ENCODE assay signal across 9 cellular contexts in the genomic region with DNA sequence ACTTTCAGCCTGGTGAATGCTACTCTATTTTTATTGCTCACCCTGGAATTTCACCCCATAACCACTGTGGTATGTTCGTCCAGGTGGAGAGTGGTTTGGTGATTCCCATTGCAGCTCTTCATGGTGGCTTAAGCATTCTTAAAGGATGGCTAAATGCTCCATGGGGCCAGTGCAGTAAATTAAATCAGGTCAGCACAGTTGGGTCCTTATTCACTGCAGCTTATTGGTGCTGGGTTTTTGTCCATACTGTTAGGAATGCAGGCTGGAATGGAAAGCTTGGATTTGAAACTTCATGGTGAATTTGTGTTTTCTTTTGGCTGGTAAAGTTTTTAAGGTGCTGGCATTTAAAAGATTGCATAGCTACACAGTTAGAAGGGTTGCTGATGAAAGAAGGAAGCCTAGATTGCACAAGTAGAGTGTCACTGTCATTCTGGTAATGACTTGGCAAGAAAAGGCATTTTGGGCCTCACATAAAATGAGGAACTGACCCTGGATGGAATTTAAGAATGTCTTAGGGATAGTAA. TPM values are rescaled to one million over a fixed set of nuclear protein-coding genes. Genes with fewer than 3 reads are reported as not detected.
DNase-seq lines count a peak whose midpoint lies in the region; ATAC-seq and TF ChIP-seq lines count a peak whose summit lies in the region.
"Had no signal": no experiment of that assay in that cellular context is flagged by ENCODE, and none has a peak within 500 bp of the region (broad histone marks: within the 10 kb centered on the region; RNA-seq: fewer than 3 reads in every experiment).

No MANE protein-coding gene starts in this region.

- H3K79me2 ChIP-seq in trophoblast cell (ENCODE audit: control insufficient read depth, insufficient read depth, low read length, poor library complexity): peaks cover 2% of the 10 kb centered on the region

- no peak overlapping the region for H3K23ac ChIP-seq in trophoblast cell (ENCODE audit: low read length)

- DNase-seq in BE2C: no peak
- peak; percentile 68 for DNase-seq in HT1080 (ENCODE audit: low read depth)
- peak; percentile 81 for DNase-seq in brain microvascular endothelial cell
- peak in 1 of 2 donors; percentile 45 for DNase-seq in trophoblast cell
- no peak for DNase-seq in central memory CD4-positive, alpha-beta T cell
- DNase-seq in NCI-H1417 treated with DMSO at 0.1 percent for 48 hours (lab: John Stamatoyannopoulos, UW): no peak

- no peaks in the 10 kb centered on the region for H3K9me3 ChIP-seq in BE2C
- no peaks in the 10 kb centered on the region for H3K9me3 ChIP-seq in trophoblast cell (ENCODE audit: insufficient read depth, low read depth, low read length)

- H3K18ac ChIP-seq in trophoblast cell (ENCODE audit: low read length): no peak overlapping the region

- peaks cover 3% of the 10 kb centered on the region for H3K36me3 ChIP-seq in BE2C
- no peaks in the 10 kb centered on the region for H3K36me3 ChIP-seq in brain microvascular endothelial cell (replicated peaks)
- H3K36me3 ChIP-seq in trophoblast cell (ENCODE audit: control insufficient read depth in 1 of 2, insufficient read depth in 2 of 2, low read length in 2 of 2): peaks cover 0 to 5% of the 10 kb centered on the region in 2 experiments
- H3K36me3 ChIP-seq: cardiac muscle cell had no signal

- no peaks in the 10 kb centered on the region for H3K79me1 ChIP-seq in trophoblast cell (ENCODE audit: low read length)

- no peak overlapping the region for H2BK12ac ChIP-seq in trophoblast cell (ENCODE audit: low read length)

- H4K12ac ChIP-seq in trophoblast cell (ENCODE audit: low read depth, low read length): no peak overlapping the region

- H2BK5ac ChIP-seq in trophoblast cell (ENCODE audit: low read depth, low read length, poor library complexity): no peak overlapping the region

- H3K27me3 ChIP-seq in BE2C (no peaks in the 10 kb centered on the region), brain microvascular endothelial cell (replicated peaks) (no peaks in the 10 kb centered on the region), trophoblast cell (ENCODE audit: insufficient read depth, low read length) (no peaks in the 10 kb centered on the region)
- H3K27me3 ChIP-seq: cardiac muscle cell had no signal

- ATAC-seq in GM21390 (IDR thresholded peaks at IDR 0.05; ENCODE audit: unreplicated experiment): peak; percentile 93
- ATAC-seq in HG03108 (IDR thresholded peaks at IDR 0.05; ENCODE audit: unreplicated experiment): no peak

- H3K9ac ChIP-seq in trophoblast cell (ENCODE audit: low read length): no peak overlapping the region

- H2AFZ ChIP-seq in trophoblast cell (ENCODE audit: insufficient read depth, low read length, poor library complexity): no peak overlapping the region

- in situ Hi-C loops in brain microvascular endothelial cell (cut with HindIII; ENCODE audit: low pct_ligation_motif_present, low sequenced_read_pairs): no loop called here

- H4K8ac ChIP-seq in trophoblast cell (ENCODE audit: low read depth, low read length): no peak overlapping the region

- H3K4me3 ChIP-seq in BE2C (ENCODE audit: low read depth, low read length) (peak overlapping the region; percentile 28), brain microvascular endothelial cell (ENCODE audit: low read depth, low read length) (no peak overlapping the region), trophoblast cell (ENCODE audit: low read depth, low read length) (no peak overlapping the region)
- H3K4me3 ChIP-seq: cardiac muscle cell had no signal

- H2BK120ac ChIP-seq in trophoblast cell (ENCODE audit: insufficient read depth, low read length, poor library complexity): no peak overlapping the region

- H3K4ac ChIP-seq in trophoblast cell (ENCODE audit: low read depth, low read length): peak overlapping the region; percentile 83

- H3K4me1 ChIP-seq in BE2C: peaks cover 46% of the 10 kb centered on the region
- H3K4me1 ChIP-seq in trophoblast cell (ENCODE audit: control insufficient read depth in 1 of 2, insufficient read depth in 2 of 2, low read length in 2 of 2): peaks cover 4 to 7% of the 10 kb centered on the region in 2 experiments

- no peak overlapping the region for H4K91ac ChIP-seq in trophoblast cell (ENCODE audit: low read depth, low read length)

- H3K27ac ChIP-seq in brain microvascular endothelial cell: peak overlapping the region; percentile 9
- H3K27ac ChIP-seq in trophoblast cell (ENCODE audit: low read depth, low read length): no peak overlapping the region
- H3K27ac ChIP-seq: cardiac muscle cell had no signal

- TF ChIP-seq CTCF in BE2C (IDR thresholded peaks at IDR 0.05; ENCODE audit: low read depth, low read length) (no peak), brain microvascular endothelial cell (IDR thresholded peaks at IDR 0.05; ENCODE audit: low read depth, low read length, missing control alignments) (no peak)

- no peak overlapping the region for H3K14ac ChIP-seq in trophoblast cell (ENCODE audit: low read length)

- WGBS in trophoblast cell (ENCODE audit: extremely low coverage, insufficient coverage, insufficient read length): no CpG with 5 or more reads among the region's 1 CpG

- no peak overlapping the region for H2AK5ac ChIP-seq in trophoblast cell (ENCODE audit: low read length)

- H3K4me2 ChIP-seq in trophoblast cell (ENCODE audit: low read length): no peak overlapping the region

RNA-seq across cellular contexts. Expression of gene TLE4, which starts 39.4 kb away (rescaled TPM):
- polyA plus RNA-seq in BE2C (2012; ENCODE audit: insufficient read depth, insufficient read length, low read depth): 70.2 TPM
- 38.3 and 39.7 TPM in 2 replicates for total RNA-seq in HT1080 (2014; rRNA removed; shearing (Covaris generic))
- polyA plus RNA-seq in HT1080 (2015; cell fraction: cytosol; rRNA removed): 32.3 and 45.7 TPM in 2 replicates
- polyA plus RNA-seq in HT1080 (2015; cell fraction: nucleus; rRNA removed): 64.5 and 75.1 TPM in 2 replicates
- polyA plus RNA-seq in trophoblast cell (2013): 103 and 108 TPM in 2 replicates

Comparison
In these comparisons a context has a peak if more than half of its experiments do, and no peak if none do; other contexts are left out.
1. DNase-seq: peak in HT1080 (single experiment) and brain microvascular endothelial cell (single experiment); none in BE2C (single experiment), central memory CD4-positive, alpha-beta T cell (single experiment) and NCI-H1417 treated with DMSO at 0.1 percent for 48 hours (single experiment).